16 cellular contexts compared by ENCODE assay signal in the genomic region with DNA sequence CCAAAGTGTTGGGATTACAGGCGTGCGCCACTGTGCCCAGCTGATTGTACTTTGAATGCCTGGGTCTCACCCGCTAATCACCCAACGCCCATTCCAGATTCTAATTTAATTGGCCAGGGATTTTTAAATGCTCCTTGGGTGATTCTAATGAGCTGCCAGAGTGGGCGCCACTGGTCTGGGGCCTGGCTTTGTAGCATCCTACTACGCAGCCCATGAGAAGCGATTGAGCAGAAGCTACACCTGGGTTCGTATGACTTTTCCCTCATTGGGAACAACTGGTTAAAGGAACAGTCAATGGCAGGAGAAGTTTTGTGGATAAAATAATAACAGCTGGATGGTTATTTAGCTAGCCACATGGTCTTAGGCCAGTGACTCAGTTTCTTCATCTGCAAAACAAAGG.
DNase-seq lines count a peak whose midpoint lies in the region; ATAC-seq and TF ChIP-seq lines count a peak whose summit lies in the region.
"Had no signal": no experiment of that assay in that cellular context is flagged by ENCODE, and none has a peak within 500 bp of the region (broad histone marks: within the 10 kb centered on the region; RNA-seq: fewer than 3 reads in every experiment).

No MANE protein-coding gene starts in this region.

- H4K91ac ChIP-seq in H9 (ENCODE audit: insufficient read length, low read depth, low read length): no peak overlapping the region

- H3K27me3 ChIP-seq in H9 (ENCODE audit: insufficient read depth, low read length) (no peaks in the 10 kb centered on the region), Loucy (ENCODE audit: insufficient read depth, low read length, poor library complexity, severe bottlenecking) (no peaks in the 10 kb centered on the region), endodermal cell (ENCODE audit: control insufficient read depth, insufficient read depth, low read length, poor library complexity, severe bottlenecking) (no peaks in the 10 kb centered on the region), neural progenitor cell (no peaks in the 10 kb centered on the region)
- H3K27me3 ChIP-seq: BE2C had no signal

- H3K79me2 ChIP-seq in H9 (ENCODE audit: insufficient read depth, low read length) (no peaks in the 10 kb centered on the region), Loucy (ENCODE audit: insufficient read depth, low read length) (no peaks in the 10 kb centered on the region), neural progenitor cell (ENCODE audit: low read depth) (no peaks in the 10 kb centered on the region)

- no peak overlapping the region for H3K14ac ChIP-seq in H9 (ENCODE audit: insufficient read depth, low read length)

- H3K4me1 Mint-ChIP-seq in H9 (no peaks in the 10 kb centered on the region), endodermal cell (no peaks in the 10 kb centered on the region), neural progenitor cell (peaks cover 45% of the 10 kb centered on the region)

- no peak overlapping the region for H4K8ac ChIP-seq in H9 (replicated peaks; ENCODE audit: insufficient read length, low read depth, low read length)

- H3K9me2 ChIP-seq in Loucy (replicated peaks; ENCODE audit: low read depth, low read length): no peaks in the 10 kb centered on the region

- no peaks in the 10 kb centered on the region for H3K79me1 ChIP-seq in H9 (ENCODE audit: insufficient read depth, low read depth, low read length, poor library complexity, severe bottlenecking)

- no peak overlapping the region for H2BK5ac ChIP-seq in H9 (ENCODE audit: insufficient read length, low read length)

- WGBS in H9 (ENCODE audit: extremely low coverage, insufficient read length, low lambda C conversion rate): no CpG with 5 or more reads among the region's 8 CpGs
- WGBS in endodermal cell (ENCODE audit: insufficient coverage in 1 of 2, insufficient read length in 1 of 2), 2 experiments: 89 to 96% methylated on average over 7 to 8 of the region's 8 CpGs

- no peak overlapping the region for H2AK5ac ChIP-seq in H9 (ENCODE audit: insufficient read length, low read length)

- H3K27me3 Mint-ChIP-seq in H9 (ENCODE audit: low read depth) (peaks cover 6% of the 10 kb centered on the region), endodermal cell (ENCODE audit: insufficient read depth) (peaks cover 4% of the 10 kb centered on the region), neural progenitor cell (ENCODE audit: insufficient read depth, low read depth) (peaks cover 12% of the 10 kb centered on the region)

- no peak overlapping the region for H2BK12ac ChIP-seq in H9 (ENCODE audit: insufficient read length, low read depth, low read length)

- peaks cover 6 to 8% of the 10 kb centered on the region in 2 experiments; a peak in 2 of 5 replicates for H3K9me3 Mint-ChIP-seq in H9
- H3K9me3 Mint-ChIP-seq in endodermal cell: peaks cover 9% of the 10 kb centered on the region
- H3K9me3 Mint-ChIP-seq in neural progenitor cell: peaks cover 18% of the 10 kb centered on the region
- H3K9me3 Mint-ChIP-seq: CD4-positive, CD25-positive, alpha-beta regulatory T cell; IgD-negative memory B cell had no signal

- H3K18ac ChIP-seq in H9 (ENCODE audit: insufficient read length, low read depth, low read length): no peak overlapping the region

- TF ChIP-seq CTCF in H9 (conservative IDR thresholded peaks at IDR 0.05) (peak; percentile 47), Loucy (conservative IDR thresholded peaks at IDR 0.05; ENCODE audit: low read length) (peak; percentile 19; the same call in 1 of the 2 replicates), endodermal cell (conservative IDR thresholded peaks at IDR 0.05) (peak; percentile 38), neural progenitor cell (IDR thresholded peaks at IDR 0.05) (no peak)

- DNase-seq in H9: no peak
- DNase-seq in endodermal cell: no peak
- no peak for DNase-seq in neural progenitor cell (ENCODE audit: low spot score)
- DNase-seq in T1000 (lab: John Stamatoyannopoulos, UW): no peak
- no peak for DNase-seq in cortex of kidney (lab: John Stamatoyannopoulos, UW)
- DNase-seq: ACHN; CD4-positive, CD25-positive, alpha-beta regulatory T cell; CD8-positive, alpha-beta memory T cell; KBM-7 had no signal

- no peak overlapping the region for H2BK20ac ChIP-seq in H9 (ENCODE audit: low read depth, low read length, poor library complexity, severe bottlenecking)

- H3K4ac ChIP-seq in H9 (ENCODE audit: low read depth, low read length): no peak overlapping the region

- no peak overlapping the region for H3K4me3 Mint-ChIP-seq in H9
- H3K4me3 Mint-ChIP-seq in endodermal cell: no peak overlapping the region
- H3K4me3 Mint-ChIP-seq in neural progenitor cell: no peak overlapping the region
- H3K4me3 Mint-ChIP-seq: CD4-positive, CD25-positive, alpha-beta regulatory T cell; CD8-positive, alpha-beta memory T cell had no signal

- no peak overlapping the region for H3K56ac ChIP-seq in H9 (ENCODE audit: insufficient read length, low read depth, low read length)

- H3K9ac ChIP-seq in H9 (ENCODE audit: extremely low read depth, insufficient read length, low read length) (no peak overlapping the region), Loucy (ENCODE audit: low read depth, low read length, poor library complexity, severe bottlenecking) (no peak overlapping the region), endodermal cell (ENCODE audit: extremely low read depth, low read length, poor library complexity, severe bottlenecking) (no peak overlapping the region), neural progenitor cell (no peak overlapping the region)
- H3K9ac ChIP-seq: GM23248 had no signal

- H3K4me1 ChIP-seq in H9 (ENCODE audit: insufficient read depth, low read length): no peaks in the 10 kb centered on the region
- no peaks in the 10 kb centered on the region for H3K4me1 ChIP-seq in Loucy (ENCODE audit: insufficient read depth, low read length, poor library complexity, severe bottlenecking)
- no peaks in the 10 kb centered on the region for H3K4me1 ChIP-seq in endodermal cell (ENCODE audit: control insufficient read depth, insufficient read depth, low read length)
- peaks cover 8% of the 10 kb centered on the region for H3K4me1 ChIP-seq in neural progenitor cell

- H3K36me3 Mint-ChIP-seq in H9 (ENCODE audit: insufficient read depth in 1 of 3, low read depth in 3 of 3) (peaks cover 0 to 5% (median 0%) of the 10 kb centered on the region in 3 experiments; a peak in 1 of 7 replicates), endodermal cell (ENCODE audit: low read depth) (no peaks in the 10 kb centered on the region), neural progenitor cell (peaks cover 3% of the 10 kb centered on the region)
- H3K36me3 Mint-ChIP-seq: CD4-positive, CD25-positive, alpha-beta regulatory T cell; IgD-negative memory B cell had no signal

- H3K9me3 ChIP-seq in H9 (ENCODE audit: control insufficient read depth, low read depth, low read length) (no peaks in the 10 kb centered on the region), Loucy (ENCODE audit: insufficient read depth, low read depth, low read length) (no peaks in the 10 kb centered on the region), endodermal cell (ENCODE audit: control insufficient read depth, low read length) (no peaks in the 10 kb centered on the region), neural progenitor cell (ENCODE audit: low read depth) (no peaks in the 10 kb centered on the region)
- H3K9me3 ChIP-seq: BE2C, HAP-1 had no signal

- no peak overlapping the region for H2BK15ac ChIP-seq in H9 (ENCODE audit: low read depth, low read length)

- H3K27ac ChIP-seq in H9 (ENCODE audit: insufficient read length, low read depth, low read length) (no peak overlapping the region), endodermal cell (ENCODE audit: low read depth, low read length) (no peak overlapping the region), neural progenitor cell (no peak overlapping the region)
- H3K27ac ChIP-seq: GM23248 had no signal

- no peak for ATAC-seq in HG02852 (IDR thresholded peaks at IDR 0.05; ENCODE audit: unreplicated experiment)
- ATAC-seq: HepG2 had no signal

- H3T11ph ChIP-seq in H9 (ENCODE audit: low read length): no peak overlapping the region

- no peak overlapping the region for H4K5ac ChIP-seq in H9 (ENCODE audit: insufficient read length, low read depth, low read length)

- no peak overlapping the region for H3K4me2 ChIP-seq in H9 (ENCODE audit: insufficient read depth, insufficient read length, low read length)
- no peak overlapping the region for H3K4me2 ChIP-seq in Loucy (ENCODE audit: low read depth, low read length, poor library complexity, severe bottlenecking)
- no peak overlapping the region for H3K4me2 ChIP-seq in neural progenitor cell

- H3F3A ChIP-seq in Loucy (ENCODE audit: low read depth) (no peaks in the 10 kb centered on the region), neural progenitor cell (ENCODE audit: low read depth) (no peaks in the 10 kb centered on the region)

- H3K4me3 ChIP-seq in Loucy (ENCODE audit: low read length, poor library complexity, severe bottlenecking) (no peak overlapping the region), endodermal cell (ENCODE audit: low read length) (no peak overlapping the region), neural progenitor cell (no peak overlapping the region)
- H3K4me3 ChIP-seq: GM23248, HAP-1 had no signal

- no peak overlapping the region for H3K23ac ChIP-seq in H9 (ENCODE audit: insufficient read length, low read depth, low read length)

- H2AFZ ChIP-seq in H9 (ENCODE audit: low read length): no peak overlapping the region
- H2AFZ ChIP-seq in Loucy (ENCODE audit: low read length): no peak overlapping the region
- no peak overlapping the region for H2AFZ ChIP-seq in neural progenitor cell (replicated peaks)

- H4K20me1 ChIP-seq in H9 (ENCODE audit: control insufficient read depth, insufficient read depth, insufficient read length) (no peaks in the 10 kb centered on the region), Loucy (ENCODE audit: insufficient read depth, low read length, poor library complexity, severe bottlenecking) (no peaks in the 10 kb centered on the region), neural progenitor cell (ENCODE audit: low read depth) (no peaks in the 10 kb centered on the region)

- no peak overlapping the region for H2BK120ac ChIP-seq in H9 (ENCODE audit: low read depth, low read length, poor library complexity, severe bottlenecking)

- no peaks in the 10 kb centered on the region for H3K36me3 ChIP-seq in Loucy (ENCODE audit: insufficient read depth, low read length)
- H3K36me3 ChIP-seq in endodermal cell (ENCODE audit: control insufficient read depth, insufficient read depth, low read length): no peaks in the 10 kb centered on the region
- no peaks in the 10 kb centered on the region for H3K36me3 ChIP-seq in neural progenitor cell
- H3K36me3 ChIP-seq: BE2C, HAP-1 had no signal

- H3K27ac Mint-ChIP-seq in H9 (no peak overlapping the region), endodermal cell (no peak overlapping the region), neural progenitor cell (peak overlapping the region; percentile 93)
- H3K27ac Mint-ChIP-seq: CD4-positive, CD25-positive, alpha-beta regulatory T cell; CD8-positive, alpha-beta memory T cell; IgD-negative memory B cell had no signal

- H3K23me2 ChIP-seq in H9 (ENCODE audit: insufficient read length, low read depth, low read length, poor library complexity, severe bottlenecking): no peaks in the 10 kb centered on the region
